In genomic region chr15:84601555-84601838, GRCh38 we compare ENCODE assay signal across 8 cellular contexts. TPM values are rescaled to one million over a fixed set of nuclear protein-coding genes. Genes with fewer than 3 reads are reported as not detected.
DNase-seq lines count a peak whose midpoint lies in the region; ATAC-seq and TF ChIP-seq lines count a peak whose summit lies in the region.

No MANE protein-coding gene starts in this region.

- TF ChIP-seq CTCF in adrenal gland (IDR thresholded peaks at IDR 0.05) (no peak), right lobe of liver (IDR thresholded peaks at IDR 0.05) (no peak)

- ATAC-seq in right lobe of liver (no peak), HG03432 (IDR thresholded peaks at IDR 0.05; ENCODE audit: unreplicated experiment) (no peak)

- H3K9me3 ChIP-seq in adrenal gland (replicated peaks in 1 of 3), result no peaks in the 10 kb centered on the region
- no peaks in the 10 kb centered on the region for H3K9me3 ChIP-seq in right lobe of liver
- no peaks in the 10 kb centered on the region for H3K9me3 ChIP-seq in thymus (ENCODE audit: control insufficient read depth)

- 18 to 22% (median 20%) methylated on average over 6 of the region's 6 CpGs for WGBS in adrenal gland, 4 donors
- 2% methylated on average over 6 of the region's 6 CpGs for WGBS in right lobe of liver (ENCODE audit: insufficient coverage, low coverage, low lambda C conversion rate, missing lambda C conversion rate)
- 26% methylated on average over 6 of the region's 6 CpGs for WGBS in thymus

- H3K27me3 ChIP-seq in adrenal gland (no peaks in the 10 kb centered on the region), right lobe of liver (no peaks in the 10 kb centered on the region), thymus (ENCODE audit: control insufficient read depth, insufficient read depth) (no peaks in the 10 kb centered on the region)

- no peaks in the 10 kb centered on the region for H3K27me3 Mint-ChIP-seq in activated CD4-positive, alpha-beta T cell treated with anti-CD3 and anti-CD28 coated beads, Interleukin-2, amount 10 ng/mL, durations not matched to agents 24 days and 14 days

- H3K36me3 ChIP-seq in adrenal gland (replicated peaks in 1 of 2), result peaks cover 0 to 14% of the 10 kb centered on the region in 2 donors
- H3K36me3 ChIP-seq in right lobe of liver, result peaks cover 0 to 3% (median 0%) of the 10 kb centered on the region in 4 donors
- H3K36me3 ChIP-seq in thymus (ENCODE audit: control insufficient read depth, insufficient read depth), result peaks cover 18% of the 10 kb centered on the region

- peaks cover 50% of the 10 kb centered on the region for H3K4me1 Mint-ChIP-seq in activated CD4-positive, alpha-beta T cell treated with anti-CD3 and anti-CD28 coated beads, Interleukin-2, amount 10 ng/mL, durations not matched to agents 24 days and 14 days

- H3K27ac ChIP-seq in adrenal gland (peak overlapping the region in 3 of 5 donors; percentile 58 to 81 (median 60)), right lobe of liver (peak overlapping the region; percentile 54 to 87 (median 75)), thymus (ENCODE audit: low read depth) (no peak overlapping the region)

- H3K9me3 Mint-ChIP-seq in activated CD4-positive, alpha-beta T cell treated with anti-CD3 and anti-CD28 coated beads, Interleukin-2, amount 10 ng/mL, durations not matched to agents 24 days and 14 days, result no peaks in the 10 kb centered on the region

- H3K4me3 ChIP-seq in adrenal gland (peak overlapping the region; percentile 81 to 87 (median 86)), right lobe of liver (peak overlapping the region; percentile 77 to 96 (median 90)), thymus (ENCODE audit: low read length) (peak overlapping the region; percentile 98)

- H3K4me3 Mint-ChIP-seq in activated CD4-positive, alpha-beta T cell treated with anti-CD3 and anti-CD28 coated beads, Interleukin-2, amount 10 ng/mL, durations not matched to agents 24 days and 14 days, result peak overlapping the region; percentile 96

- DNase-seq in activated CD4-positive, alpha-beta T cell treated with anti-CD3 and anti-CD28 coated beads, Interleukin-2, amount 10 ng/mL, durations not matched to agents 24 days and 14 days, result no peak
- no peak for DNase-seq in activated CD4-positive, alpha-beta T cell treated with anti-CD3 and anti-CD28 coated beads, Interleukin-2, amount 50 U/mL, for 4 hours
- DNase-seq in adrenal gland, result peak in 1 of 7 donors; percentile 47
- DNase-seq in right lobe of liver, result no peak
- no peak for DNase-seq in HK-2 (ENCODE audit: unreplicated experiment)
- DNase-seq in inferior parietal cortex (ENCODE audit: extremely low spot score), result no peak

- intact Hi-C loops in activated CD4-positive, alpha-beta T cell treated with anti-CD3 and anti-CD28 coated beads, Interleukin-2, amount 10 ng/mL, durations not matched to agents 24 days and 14 days (cut with micrococcal nuclease), result loop anchor here (2.0 kb wide), 1 partner anchor 115 kb away; the partner anchor contains the start of gene SEC11A
- intact Hi-C loops in adrenal gland (cut with DNase I) (no loop called here), right lobe of liver (cut with DNase I) (loop anchor here in 1 of 2 donors (5.0 kb wide), 1 partner anchor 276 kb away; no protein-coding TSS in a partner anchor)

- TF ChIP-seq POLR2A in adrenal gland (IDR thresholded peaks at IDR 0.05) (no peak), right lobe of liver (IDR thresholded peaks at IDR 0.05) (no peak)

- H3K4me1 ChIP-seq in adrenal gland (replicated peaks in 1 of 2) (peaks cover 3 to 37% of the 10 kb centered on the region in 2 donors), right lobe of liver (peaks cover 0 to 29% (median 9%) of the 10 kb centered on the region in 4 donors), thymus (ENCODE audit: control insufficient read depth, insufficient read depth, low read length) (peaks cover 23% of the 10 kb centered on the region)

- H3K27ac Mint-ChIP-seq in activated CD4-positive, alpha-beta T cell treated with anti-CD3 and anti-CD28 coated beads, Interleukin-2, amount 10 ng/mL, durations not matched to agents 24 days and 14 days, result peak overlapping the region; percentile 68

- H3K36me3 Mint-ChIP-seq in activated CD4-positive, alpha-beta T cell treated with anti-CD3 and anti-CD28 coated beads, Interleukin-2, amount 10 ng/mL, durations not matched to agents 24 days and 14 days (ENCODE audit: low read depth), result peaks cover 11% of the 10 kb centered on the region

RNA-seq across cellular contexts. Expression of gene ZSCAN2, which starts 0.7 kb away (rescaled TPM):
- total RNA-seq in activated CD4-positive, alpha-beta T cell treated with anti-CD3 and anti-CD28 coated beads, Interleukin-2, amount 10 ng/mL, durations not matched to agents 24 days and 14 days, result 6.8 TPM in 2 replicates
- total RNA-seq in adrenal gland (10 to 100 TPM in 6 of 8 donors, 1 to 10 TPM in 2; 5.2 to 16.9 (median 10.7) TPM), right lobe of liver (1 to 10 TPM; 4.5 to 8.7 (median 6.8) TPM)
- polyA plus RNA-seq in adrenal gland (1 to 10 TPM; 3.8 to 5.2 (median 4.1) TPM), thymus (8.4 TPM)

RNA-seq across cellular contexts. Expression of gene WDR73, which starts 52.6 kb away (rescaled TPM):
- 24.5 and 28.0 TPM in 2 replicates for total RNA-seq in activated CD4-positive, alpha-beta T cell treated with anti-CD3 and anti-CD28 coated beads, Interleukin-2, amount 10 ng/mL, durations not matched to agents 24 days and 14 days
- total RNA-seq in adrenal gland, result 10 to 100 TPM in 7 of 8 donors, 1 to 10 TPM in 1; 8.3 to 39.6 (median 31.4) TPM
- 10 to 100 TPM; 24.1 to 45.4 (median 38.3) TPM for polyA plus RNA-seq in adrenal gland
- 10 to 100 TPM in 1 of 6 experiments, 1 to 10 TPM in 5; 6.3 to 11.1 (median 8.1) TPM for total RNA-seq in right lobe of liver
- polyA plus RNA-seq in thymus, result 22.4 TPM

RNA-seq across cellular contexts. Expression of gene NMB, which starts 56.5 kb away (rescaled TPM):
- total RNA-seq in activated CD4-positive, alpha-beta T cell treated with anti-CD3 and anti-CD28 coated beads, Interleukin-2, amount 10 ng/mL, durations not matched to agents 24 days and 14 days, result 2.8 and 3.7 TPM in 2 replicates
- total RNA-seq in adrenal gland (10 to 100 TPM in 7 of 8 donors, 1 to 10 TPM in 1; 7.5 to 34.1 (median 17.4) TPM), right lobe of liver (1 to 10 TPM in 4 of 6 experiments, under 1 TPM in 2; 0.76 to 3.8 (median 1.7) TPM)
- polyA plus RNA-seq in adrenal gland (10 to 100 TPM in 1 of 3 donors, 1 to 10 TPM in 2; 8.0 to 19.2 (median 10.0) TPM), thymus (4.9 TPM)
